12 cellular contexts compared by ENCODE assay signal in the genomic region with DNA sequence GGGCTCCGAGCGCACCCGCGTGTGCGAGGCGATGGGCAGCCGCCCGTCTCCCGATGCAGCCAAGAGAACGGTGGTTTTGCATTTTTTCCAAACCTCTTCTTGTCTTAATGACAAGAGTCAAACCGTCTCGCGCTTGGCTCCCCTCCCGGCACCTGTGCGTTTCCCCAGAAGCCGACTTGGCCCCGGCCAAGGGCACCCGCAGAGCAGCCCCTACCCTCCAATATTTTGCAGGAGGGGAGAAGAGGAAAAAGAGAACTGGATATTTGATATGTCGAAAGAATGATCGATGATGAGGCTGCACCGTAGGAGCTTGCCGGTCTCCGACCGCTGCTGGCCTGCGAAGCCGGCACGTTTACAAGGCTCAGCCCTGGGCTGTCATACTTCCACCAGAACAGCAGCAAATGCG.
A peak's percentile ranks its signal among the peaks of the same experiment; 100 is the strongest.
DNase-seq lines count a peak whose midpoint lies in the region; ATAC-seq and TF ChIP-seq lines count a peak whose summit lies in the region.
"Had no signal": no experiment of that assay in that cellular context is flagged by ENCODE, and none has a peak within 500 bp of the region (broad histone marks: within the 10 kb centered on the region; RNA-seq: fewer than 3 reads in every experiment).

No MANE protein-coding gene starts in this region.

- no peak overlapping the region for H3K27ac Mint-ChIP-seq in nephron
- H3K27ac Mint-ChIP-seq: stimulated activated memory B cell treated with anti-CD40 and anti-IgM and Interleukin-4, amounts not matched to agents 10 μg/mL and 1 μg/mL and 100 μg/mL, for 72 hours had no signal

- H3K27me3 ChIP-seq in HUES6 (ENCODE audit: control insufficient read depth, insufficient read depth, low read length), result peaks cover 85% of the 10 kb centered on the region
- peaks cover 78% of the 10 kb centered on the region for H3K27me3 ChIP-seq in ectodermal cell (ENCODE audit: control insufficient read depth, insufficient read depth, low read length, poor library complexity, severe bottlenecking)

- TF ChIP-seq CTCF in AG10803 (conservative IDR thresholded peaks at IDR 0.05; ENCODE audit: low read length) (no peak), nephron (IDR thresholded peaks at IDR 0.05; ENCODE audit: unreplicated experiment in 3 of 3) (no peak)

- H3K27ac ChIP-seq in HUES6 (ENCODE audit: low read depth, low read length) (peak overlapping the region; percentile 22; the same call in 1 of the 2 replicates), ectodermal cell (ENCODE audit: insufficient read depth, low read depth, low read length, poor library complexity, severe bottlenecking) (peak overlapping the region; percentile 82)
- H3K27ac ChIP-seq: foreskin keratinocyte had no signal

- ATAC-seq in HG03039 (IDR thresholded peaks at IDR 0.05; ENCODE audit: unreplicated experiment) (no peak), GM18873 (IDR thresholded peaks at IDR 0.05; ENCODE audit: low FRiP score, unreplicated experiment) (no peak)
- ATAC-seq: stimulated activated memory B cell treated with anti-CD40 and anti-IgM and Interleukin-4, amounts not matched to agents 10 μg/mL and 1 μg/mL and 100 μg/mL, for 72 hours had no signal

- no peaks in the 10 kb centered on the region for H3K36me3 Mint-ChIP-seq in nephron (ENCODE audit: low read depth)
- H3K36me3 Mint-ChIP-seq: stimulated activated memory B cell treated with anti-CD40 and anti-IgM and Interleukin-4, amounts not matched to agents 10 μg/mL and 1 μg/mL and 100 μg/mL, for 72 hours had no signal

- H3K9me3 ChIP-seq in HUES6 (ENCODE audit: control insufficient read depth, insufficient read depth, low read depth, low read length) (no peaks in the 10 kb centered on the region), ectodermal cell (ENCODE audit: control insufficient read depth, low read length) (no peaks in the 10 kb centered on the region)

- DNase-seq in AG10803 (ENCODE audit: low read depth), result no peak
- no peak for DNase-seq in SIG-M5 treated with dmso at 0.1 percent for 504 hours (lab: John Stamatoyannopoulos, UW; ENCODE audit: unreplicated experiment)
- DNase-seq in NCI-H1694 (lab: John Stamatoyannopoulos, UW), result no peak
- DNase-seq: activated T-cell treated with anti-CD3 and anti-CD28 coated beads, Interleukin-2, amount 50 U/mL, for 1 hour; foreskin keratinocyte; OCI-M1 had no signal

- peak overlapping the region; percentile 72 for H3K9ac ChIP-seq in HUES6 (ENCODE audit: low read length)

- H3K4me3 ChIP-seq in AG10803 (ENCODE audit: low read length), result peak overlapping the region; percentile 9
- H3K4me3 ChIP-seq in HUES6 (ENCODE audit: low read depth, low read length), result peak overlapping the region; percentile 66
- H3K4me3 ChIP-seq in ectodermal cell (ENCODE audit: insufficient read depth, low read depth, low read length), result peak overlapping the region; percentile 44

- H3K9me3 Mint-ChIP-seq in nephron, result peaks cover 3% of the 10 kb centered on the region

- H3K36me3 ChIP-seq in HUES6 (ENCODE audit: control insufficient read depth, insufficient read depth, low read length) (no peaks in the 10 kb centered on the region), ectodermal cell (ENCODE audit: control insufficient read depth, insufficient read depth, low read length) (no peaks in the 10 kb centered on the region)

- H3K4me3 Mint-ChIP-seq in nephron, result peak overlapping the region; percentile 57 to 77 (median 75)
- H3K4me3 Mint-ChIP-seq: stimulated activated memory B cell treated with anti-CD40 and anti-IgM and Interleukin-4, amounts not matched to agents 10 μg/mL and 1 μg/mL and 100 μg/mL, for 72 hours had no signal

- 1% methylated on average over 28 of the region's 28 CpGs for WGBS in ectodermal cell, 2 experiments

- H3K4me1 ChIP-seq in HUES6 (ENCODE audit: control insufficient read depth, insufficient read depth, low read length) (peaks cover 51% of the 10 kb centered on the region), ectodermal cell (ENCODE audit: control insufficient read depth, insufficient read depth, low read length) (peaks cover 37% of the 10 kb centered on the region)
- H3K4me1 ChIP-seq: foreskin keratinocyte had no signal

- peaks cover 100% of the 10 kb centered on the region for H3K27me3 Mint-ChIP-seq in nephron (ENCODE audit: low read depth)

- peaks cover 16% of the 10 kb centered on the region for H3K4me1 Mint-ChIP-seq in nephron
- H3K4me1 Mint-ChIP-seq: stimulated activated memory B cell treated with anti-CD40 and anti-IgM and Interleukin-4, amounts not matched to agents 10 μg/mL and 1 μg/mL and 100 μg/mL, for 72 hours had no signal

Comparison
In these comparisons a context has a peak if more than half of its experiments do, and no peak if none do; other contexts are left out.
1. H3K4me3 ChIP-seq: peak in every context shown above with its lines; median percentile 66 in HUES6; 44 in ectodermal cell; 9 in AG10803.